In genomic region chr11:46120711-46121327, GRCh38 we compare ENCODE assay signal across 8 cellular contexts.
DNase-seq lines count a peak whose midpoint lies in the region; ATAC-seq and TF ChIP-seq lines count a peak whose summit lies in the region.

No MANE protein-coding gene starts in this region.

- peak overlapping the region; percentile 98 for H3K27ac ChIP-seq in muscle layer of colon (ENCODE audit: low read depth, low read length)
- peak overlapping the region; percentile 94 to 95 for H3K27ac ChIP-seq in tibial artery

- H3K9me3 ChIP-seq in muscle layer of colon (ENCODE audit: low read length): no peaks in the 10 kb centered on the region
- no peaks in the 10 kb centered on the region for H3K9me3 ChIP-seq in tibial artery

- H3K9ac ChIP-seq in muscle layer of colon (ENCODE audit: low read length): peak overlapping the region; percentile 69

- H3K36me3 ChIP-seq in muscle layer of colon (ENCODE audit: insufficient read depth, low read length) (no peaks in the 10 kb centered on the region), tibial artery (no peaks in the 10 kb centered on the region)

- peak overlapping the region; percentile 82 for H3K4me3 ChIP-seq in HFF-Myc (replicated peaks; ENCODE audit: low read depth, low read length)
- H3K4me3 ChIP-seq in epithelial cell of esophagus (ENCODE audit: low read length): peak overlapping the region; percentile 81
- peak overlapping the region; percentile 63 to 86 for H3K4me3 ChIP-seq in muscle layer of colon (ENCODE audit: low read depth in 1 of 2, low read length in 2 of 2)
- H3K4me3 ChIP-seq in tibial artery: peak overlapping the region; percentile 80 to 83

- DNase-seq in DMS 273 (lab: John Stamatoyannopoulos, UW; ENCODE audit: unreplicated experiment): peak; percentile 86
- peak; percentile 42 for DNase-seq in HFF-Myc (ENCODE audit: extremely low read depth, low read depth)
- DNase-seq in NCI-H2196 (lab: John Stamatoyannopoulos, UW; ENCODE audit: unreplicated experiment): peak; percentile 54
- peak; percentile 68 for DNase-seq in epithelial cell of esophagus (ENCODE audit: low read depth)
- DNase-seq in tibial artery: peak; percentile 35 to 72
- no peak for DNase-seq in cerebellar nuclear complex (lab: John Stamatoyannopoulos, UW)

- TF ChIP-seq CTCF in HFF-Myc (IDR thresholded peaks at IDR 0.05; ENCODE audit: low read depth, low read length, missing control alignments): no peak
- no peak for TF ChIP-seq CTCF in epithelial cell of esophagus (IDR thresholded peaks at IDR 0.05; ENCODE audit: insufficient read depth, low read depth, low read length, missing control alignments)
- TF ChIP-seq CTCF in tibial artery (IDR thresholded peaks at IDR 0.05): peak in 1 of 2 experiments; percentile 10

- H3K27me3 ChIP-seq in muscle layer of colon (ENCODE audit: control insufficient read depth in 1 of 2, insufficient read depth in 2 of 2, low read length in 2 of 2) (no peaks in the 10 kb centered on the region), tibial artery (no peaks in the 10 kb centered on the region)

- intact Hi-C loops in tibial artery (cut with DNase I; ENCODE audit: low total_unique reads): loop anchor here (5.0 kb wide), 1 partner anchor 566 kb away; no protein-coding TSS in a partner anchor

- peaks cover 27% of the 10 kb centered on the region for H3K4me1 ChIP-seq in muscle layer of colon (ENCODE audit: insufficient read depth, low read length)
- H3K4me1 ChIP-seq in tibial artery: peaks cover 0 to 46% (median 15%) of the 10 kb centered on the region in 4 donors

- peak; percentile 5 for ATAC-seq in activated CD4-positive, CD25-positive, alpha-beta regulatory T cell treated with anti-CD3 and anti-CD28 coated beads, Interleukin-2, amount 50 U/mL, for 24 hours

Comparison
In these comparisons a context has a peak if more than half of its experiments do, and no peak if none do; other contexts are left out.
1. DNase-seq: peak in DMS 273 (single experiment), HFF-Myc (single experiment), NCI-H2196 (single experiment), epithelial cell of esophagus (single experiment) and tibial artery (2 of 2); none in cerebellar nuclear complex (0 of 2).
2. Peak in every context shown above with its lines, with median percentiles within 50 percentile points of each other: H3K4me3 ChIP-seq.